In the genomic region with DNA sequence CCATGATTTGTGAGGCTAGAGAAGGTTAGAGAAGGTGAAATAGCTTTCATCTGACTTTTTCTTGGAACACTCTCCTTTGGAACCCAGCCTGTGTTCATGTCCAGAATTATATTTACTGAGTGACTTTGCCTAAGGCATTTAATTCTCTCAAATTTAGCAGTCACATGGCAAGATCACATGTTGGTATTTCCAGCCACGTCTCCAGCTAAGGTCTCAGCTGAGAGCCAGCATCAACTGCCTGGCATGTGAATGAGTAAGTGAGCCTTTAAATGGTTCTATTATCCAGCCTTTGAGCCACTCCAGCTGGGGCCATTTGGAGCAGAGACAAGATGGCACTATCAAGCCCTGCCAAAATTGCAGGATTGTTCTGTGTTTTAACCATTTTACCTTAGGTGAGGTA, we compare ENCODE assay signal across 23 cellular contexts.
A peak's percentile ranks its signal among the peaks of the same experiment; 100 is the strongest.
DNase-seq lines count a peak whose midpoint lies in the region; ATAC-seq and TF ChIP-seq lines count a peak whose summit lies in the region.
"Had no signal": no experiment of that assay in that cellular context is flagged by ENCODE, and none has a peak within 500 bp of the region (broad histone marks: within the 10 kb centered on the region; RNA-seq: fewer than 3 reads in every experiment).

No MANE protein-coding gene starts in this region.

- POLR2A ChIA-PET in CD4-positive, alpha-beta T cell (lab: Charles Lee), result no interaction called here

- no peak overlapping the region for H3K4me3 Mint-ChIP-seq in CD4-positive, alpha-beta T cell
- H3K4me3 Mint-ChIP-seq: activated CD8-positive, alpha-beta T cell treated with anti-CD3 and anti-CD28 coated beads, Interleukin-2, amount 10 ng/mL, durations not matched to agents 7 days and 5 days; activated naive CD8-positive, alpha-beta T cell treated with anti-CD3 and anti-CD28 coated beads, Interleukin-2, amount 10 ng/mL, durations not matched to agents 7 days and 5 days; brain; CD4-positive, alpha-beta memory T cell; effector memory CD8-positive, alpha-beta T cell had no signal

- no peaks in the 10 kb centered on the region for H3K36me3 ChIP-seq in aorta (ENCODE audit: control insufficient read depth in 1 of 2, insufficient read depth in 2 of 2, low read length in 1 of 2)
- H3K36me3 ChIP-seq: esophagus squamous epithelium, SJSA1 had no signal

- no peaks in the 10 kb centered on the region for H3K4me1 Mint-ChIP-seq in CD4-positive, alpha-beta T cell (ENCODE audit: low read depth)
- H3K4me1 Mint-ChIP-seq: activated naive CD8-positive, alpha-beta T cell treated with anti-CD3 and anti-CD28 coated beads, Interleukin-2, amount 10 ng/mL, durations not matched to agents 7 days and 5 days; CD4-positive, alpha-beta memory T cell had no signal

- intact Hi-C loops in aorta (cut with DNase I), result loop anchor here in 1 of 2 donors (5.0 kb wide), 1 partner anchor 59 kb away; no protein-coding TSS in a partner anchor
- intact Hi-C loops in CD4-positive, alpha-beta T cell (cut with DNase I, micrococcal nuclease), result no loop called here

- CTCF ChIA-PET in CD4-positive, alpha-beta T cell (lab: Charles Lee), result no interaction called here

- ATAC-seq in aorta (ENCODE audit: low FRiP score), result peak; percentile 85
- ATAC-seq in CD4-positive, alpha-beta T cell (ENCODE audit: poor library complexity), result no peak
- ATAC-seq: activated CD8-positive, alpha-beta T cell treated with anti-CD3 and anti-CD28 coated beads, Interleukin-2, amount 10 ng/mL, durations not matched to agents 7 days and 5 days; effector memory CD8-positive, alpha-beta T cell; Panc1 had no signal

- H3K27me3 Mint-ChIP-seq in CD4-positive, alpha-beta T cell, result no peaks in the 10 kb centered on the region
- H3K27me3 Mint-ChIP-seq: activated naive CD8-positive, alpha-beta T cell treated with anti-CD3 and anti-CD28 coated beads, Interleukin-2, amount 10 ng/mL, durations not matched to agents 7 days and 5 days; brain; CD4-positive, alpha-beta memory T cell had no signal

- DNase-seq in NCI-H226 (peak; percentile 18), coronary artery (ENCODE audit: low spot score) (no peak), midbrain (lab: John Stamatoyannopoulos, UW) (peak; percentile 2), aorta (peak in 1 of 2 donors; percentile 62), DMS153 (lab: John Stamatoyannopoulos, UW) (no peak), superior temporal gyrus (ENCODE audit: extremely low spot score) (no peak)
- no peak for DNase-seq in CD4-positive, alpha-beta T cell
- DNase-seq: activated CD8-positive, alpha-beta T cell treated with anti-CD3 and anti-CD28 coated beads, Interleukin-2, amount 10 ng/mL, durations not matched to agents 7 days and 5 days; activated effector memory CD4-positive, alpha-beta T cell treated with Interleukin-2 at 50 U/mL for 16 hours; activated naive CD8-positive, alpha-beta T cell treated with anti-CD3 and anti-CD28 coated beads, Interleukin-2, amount 10 ng/mL, durations not matched to agents 7 days and 5 days; activated T-cell treated with anti-CD3 and anti-CD28 coated beads for 4 hours; CD4-positive, alpha-beta memory T cell; effector memory CD8-positive, alpha-beta T cell; esophagus squamous epithelium; IMR-90; NCI-H1105 treated with DMSO at 0.1 percent for 48 hours; NCI-H2107; NCI-H510A; NK-92 treated with Interleukin-12 subunit alpha and Interleukin-12 subunit beta, amount 100 ng/mL, for 24 hours; T-helper 2 cell had no signal

- H3K9me3 Mint-ChIP-seq in CD4-positive, alpha-beta T cell, result no peaks in the 10 kb centered on the region
- H3K9me3 Mint-ChIP-seq: effector memory CD8-positive, alpha-beta T cell had no signal

- no peaks in the 10 kb centered on the region for H3K27me3 ChIP-seq in aorta (ENCODE audit: control insufficient read depth in 1 of 2, insufficient read depth in 2 of 2, low read length in 1 of 2)
- no peaks in the 10 kb centered on the region for H3K27me3 ChIP-seq in CD4-positive, alpha-beta T cell (ENCODE audit: control insufficient read depth, insufficient read depth, low read length)
- H3K27me3 ChIP-seq: esophagus squamous epithelium, SJSA1 had no signal

- H3K27ac Mint-ChIP-seq in CD4-positive, alpha-beta T cell, result no peak overlapping the region
- H3K27ac Mint-ChIP-seq: activated CD8-positive, alpha-beta T cell treated with anti-CD3 and anti-CD28 coated beads, Interleukin-2, amount 10 ng/mL, durations not matched to agents 7 days and 5 days; activated naive CD8-positive, alpha-beta T cell treated with anti-CD3 and anti-CD28 coated beads, Interleukin-2, amount 10 ng/mL, durations not matched to agents 7 days and 5 days; effector memory CD8-positive, alpha-beta T cell had no signal

- no peak for TF ChIP-seq CTCF in coronary artery (IDR thresholded peaks at IDR 0.05)
- no peak for TF ChIP-seq CTCF in CD4-positive, alpha-beta T cell (IDR thresholded peaks at IDR 0.05)

- H3K4me1 ChIP-seq in aorta (ENCODE audit: control insufficient read depth in 1 of 2, insufficient read depth in 2 of 2, low read length in 2 of 2), result peaks cover 0 to 3% of the 10 kb centered on the region in 2 donors
- H3K4me1 ChIP-seq: esophagus squamous epithelium, SJSA1 had no signal

- H3K36me3 Mint-ChIP-seq in CD4-positive, alpha-beta T cell (ENCODE audit: low read depth), result no peaks in the 10 kb centered on the region
- H3K36me3 Mint-ChIP-seq: activated naive CD8-positive, alpha-beta T cell treated with anti-CD3 and anti-CD28 coated beads, Interleukin-2, amount 10 ng/mL, durations not matched to agents 7 days and 5 days; brain had no signal

- H3K27ac ChIP-seq in coronary artery, result peak overlapping the region; percentile 25 to 75
- H3K27ac ChIP-seq in aorta (ENCODE audit: low read depth in 1 of 2, low read length in 2 of 2), result peak overlapping the region; percentile 71 to 100
- no peak overlapping the region for H3K27ac ChIP-seq in CD4-positive, alpha-beta T cell (ENCODE audit: low read depth, low read length)
- H3K27ac ChIP-seq: esophagus squamous epithelium, SJSA1 had no signal

- no peaks in the 10 kb centered on the region for H3K9me3 ChIP-seq in aorta (ENCODE audit: control insufficient read depth, low read length)
- H3K9me3 ChIP-seq in CD4-positive, alpha-beta T cell (ENCODE audit: control insufficient read depth, low read length), result no peaks in the 10 kb centered on the region
- H3K9me3 ChIP-seq: esophagus squamous epithelium, SJSA1 had no signal

- 0 to 3% methylated on average over 1 of the region's 1 CpG for WGBS in aorta, 2 donors

- H3K4me3 ChIP-seq in coronary artery (no peak overlapping the region), aorta (ENCODE audit: low read length in 2 of 2) (no peak overlapping the region)
- H3K4me3 ChIP-seq: esophagus squamous epithelium, SJSA1 had no signal

Comparison
In these comparisons a context has a peak if more than half of its experiments do, and no peak if none do; other contexts are left out.
1. DNase-seq: peak in NCI-H226 (single experiment) and midbrain (single experiment); none in coronary artery (single experiment), DMS153 (single experiment), superior temporal gyrus (single experiment) and CD4-positive, alpha-beta T cell (0 of 10).